In the genomic region with DNA sequence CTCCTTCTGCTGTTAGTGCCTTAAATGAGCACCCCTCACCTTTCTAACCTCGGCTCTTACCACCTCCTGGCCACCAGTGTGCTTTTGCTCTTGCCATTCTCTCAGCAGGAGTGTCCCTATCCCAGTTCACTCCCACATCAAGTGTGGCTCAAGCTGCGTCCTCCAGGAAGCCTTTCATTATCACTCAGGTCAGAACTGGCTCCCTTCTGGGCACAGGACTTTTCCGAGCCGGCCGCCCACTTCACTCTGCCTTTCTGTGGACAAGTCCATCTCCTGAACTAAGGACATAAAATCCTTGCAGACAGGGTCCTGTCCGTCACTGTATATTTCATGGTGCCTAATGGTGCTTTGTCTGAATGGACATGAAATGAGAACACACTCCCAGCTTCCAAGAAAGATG, we compare ENCODE assay signal across 15 cellular contexts. TPM values are rescaled to one million over a fixed set of nuclear protein-coding genes. Genes with fewer than 3 reads are reported as not detected.
DNase-seq lines count a peak whose midpoint lies in the region; ATAC-seq and TF ChIP-seq lines count a peak whose summit lies in the region.
"Had no signal": no experiment of that assay in that cellular context is flagged by ENCODE, and none has a peak within 500 bp of the region (broad histone marks: within the 10 kb centered on the region; RNA-seq: fewer than 3 reads in every experiment).

No MANE protein-coding gene starts in this region.

- H3K4me3 ChIP-seq in CD4-positive, CD25-positive, alpha-beta regulatory T cell (ENCODE audit: low read depth, low read length) = no peak overlapping the region
- no peak overlapping the region for H3K4me3 ChIP-seq in Caco-2 (ENCODE audit: low read depth, low read length)
- H3K4me3 ChIP-seq: PC-9 had no signal

- DNase-seq in CD4-positive, CD25-positive, alpha-beta regulatory T cell = no peak
- DNase-seq in Caco-2 (no peak), neural crest cell (ENCODE audit: low read depth, low spot score) (no peak), GM03348 (ENCODE audit: low spot score) (no peak)
- no peak for DNase-seq in central memory CD8-positive, alpha-beta T cell (ENCODE audit: low spot score in 2 of 2)
- DNase-seq: GDM1; hypothalamus; mammary epithelial cell; NCI-H1436; NCI-H510A treated with DMSO at 0.1 percent for 48 hours; PC-9; stimulated activated naive CD4-positive, alpha-beta T cell treated with Interleukin-2 at 50 U/mL for 16 hours had no signal

- intact Hi-C loops in Caco-2 (cut with micrococcal nuclease; ENCODE audit: unreplicated experiment) = no loop called here

- CTCF ChIA-PET in Caco-2 (lab: Charles Lee) = no interaction called here

- POLR2A ChIA-PET in Caco-2 (lab: Charles Lee) = no interaction called here

- peaks cover 24% of the 10 kb centered on the region for H3K36me3 Mint-ChIP-seq in CD4-positive, CD25-positive, alpha-beta regulatory T cell
- H3K36me3 Mint-ChIP-seq in Caco-2 (ENCODE audit: insufficient read depth, unreplicated experiment) = peaks cover 51% of the 10 kb centered on the region
- peaks cover 32% of the 10 kb centered on the region for H3K36me3 Mint-ChIP-seq in central memory CD8-positive, alpha-beta T cell (ENCODE audit: insufficient read depth)
- peaks cover 2% of the 10 kb centered on the region for H3K36me3 Mint-ChIP-seq in neural crest cell (ENCODE audit: low read depth)

- peaks cover 39% of the 10 kb centered on the region for H3K36me3 ChIP-seq in CD4-positive, CD25-positive, alpha-beta regulatory T cell (ENCODE audit: control insufficient read depth, insufficient read depth, low read length)
- peaks cover 2% of the 10 kb centered on the region for H3K36me3 ChIP-seq in Caco-2 (ENCODE audit: control insufficient read depth, insufficient read depth, low read length)

- H3K27me3 ChIP-seq in CD4-positive, CD25-positive, alpha-beta regulatory T cell (ENCODE audit: control insufficient read depth, insufficient read depth, low read length) = no peaks in the 10 kb centered on the region
- no peaks in the 10 kb centered on the region for H3K27me3 ChIP-seq in Caco-2 (replicated peaks; ENCODE audit: control insufficient read depth, insufficient read depth, low read length)

- H3K9me3 Mint-ChIP-seq in CD4-positive, CD25-positive, alpha-beta regulatory T cell = peaks cover 0 to 1% (median 0%) of the 10 kb centered on the region in 7 donors
- H3K9me3 Mint-ChIP-seq in Caco-2 (ENCODE audit: unreplicated experiment) (no peaks in the 10 kb centered on the region), neural crest cell (no peaks in the 10 kb centered on the region)
- no peaks in the 10 kb centered on the region for H3K9me3 Mint-ChIP-seq in central memory CD8-positive, alpha-beta T cell

- no peak for ATAC-seq in CD4-positive, CD25-positive, alpha-beta regulatory T cell (ENCODE audit: low read depth in 2 of 2)
- no peak for ATAC-seq in central memory CD8-positive, alpha-beta T cell (replicated peaks; ENCODE audit: extremely low read depth, poor library complexity, severe bottlenecking)
- ATAC-seq in GM21723 (IDR thresholded peaks at IDR 0.05; ENCODE audit: unreplicated experiment) = no peak
- ATAC-seq in HG02981 (IDR thresholded peaks at IDR 0.05; ENCODE audit: unreplicated experiment) = no peak

- peak overlapping the region in 2 of 3 donors; percentile 65 to 95 for H3K27ac Mint-ChIP-seq in CD4-positive, CD25-positive, alpha-beta regulatory T cell
- H3K27ac Mint-ChIP-seq in Caco-2 (ENCODE audit: unreplicated experiment) = peak overlapping the region; percentile 23
- peak overlapping the region; percentile 82 for H3K27ac Mint-ChIP-seq in central memory CD8-positive, alpha-beta T cell (ENCODE audit: low read depth)
- peak overlapping the region; percentile 5 for H3K27ac Mint-ChIP-seq in neural crest cell (ENCODE audit: unreplicated experiment)

- no peaks in the 10 kb centered on the region for H3K9me3 ChIP-seq in CD4-positive, CD25-positive, alpha-beta regulatory T cell (ENCODE audit: control insufficient read depth in 2 of 2, low read length in 2 of 2)
- H3K9me3 ChIP-seq in Caco-2 = no peaks in the 10 kb centered on the region

- peaks cover 10 to 26% (median 18%) of the 10 kb centered on the region in 4 donors for H3K4me1 Mint-ChIP-seq in CD4-positive, CD25-positive, alpha-beta regulatory T cell
- H3K4me1 Mint-ChIP-seq in Caco-2 (ENCODE audit: low read depth, unreplicated experiment) = no peaks in the 10 kb centered on the region
- H3K4me1 Mint-ChIP-seq in central memory CD8-positive, alpha-beta T cell = peaks cover 32% of the 10 kb centered on the region
- H3K4me1 Mint-ChIP-seq in neural crest cell = peaks cover 10% of the 10 kb centered on the region

- BruUV-seq in Caco-2 (replicated peaks; lab: Mats Ljungman, UMichigan) = no TSS peak

- H3K4me3 Mint-ChIP-seq in CD4-positive, CD25-positive, alpha-beta regulatory T cell = no peak overlapping the region
- H3K4me3 Mint-ChIP-seq in Caco-2 (ENCODE audit: unreplicated experiment) (no peak overlapping the region), neural crest cell (no peak overlapping the region)
- no peak overlapping the region for H3K4me3 Mint-ChIP-seq in central memory CD8-positive, alpha-beta T cell
- H3K4me3 Mint-ChIP-seq: CD14-positive monocyte had no signal

- no peaks in the 10 kb centered on the region for H3K27me3 Mint-ChIP-seq in CD4-positive, CD25-positive, alpha-beta regulatory T cell
- no peaks in the 10 kb centered on the region for H3K27me3 Mint-ChIP-seq in Caco-2 (ENCODE audit: insufficient read depth, unreplicated experiment)
- no peaks in the 10 kb centered on the region for H3K27me3 Mint-ChIP-seq in central memory CD8-positive, alpha-beta T cell
- H3K27me3 Mint-ChIP-seq in neural crest cell (ENCODE audit: low read depth) = no peaks in the 10 kb centered on the region

- peaks cover 5% of the 10 kb centered on the region for H3K4me1 ChIP-seq in CD4-positive, CD25-positive, alpha-beta regulatory T cell (ENCODE audit: control insufficient read depth, insufficient read depth, low read length, poor library complexity, severe bottlenecking)
- H3K4me1 ChIP-seq in Caco-2 = no peaks in the 10 kb centered on the region; the same call in 1 of the 2 replicates

- TF ChIP-seq CTCF in Caco-2 (IDR thresholded peaks at IDR 0.05; ENCODE audit: insufficient read depth in 1 of 2, low read depth in 1 of 2, low read length in 1 of 2, severe bottlenecking in 1 of 2, unreplicated experiment in 1 of 2) (no peak), neural crest cell (conservative IDR thresholded peaks at IDR 0.05) (no peak)

- H3K27ac ChIP-seq in CD4-positive, CD25-positive, alpha-beta regulatory T cell (ENCODE audit: insufficient read depth, low read length, poor library complexity, severe bottlenecking) = no peak overlapping the region
- H3K27ac ChIP-seq: PC-9 had no signal

RNA-seq across cellular contexts. Expression of a gene that starts 15.6 kb away (rescaled TPM):
- 54.3 TPM for total RNA-seq in CD4-positive, CD25-positive, alpha-beta regulatory T cell
- polyA plus RNA-seq in CD4-positive, CD25-positive, alpha-beta regulatory T cell = 10 to 100 TPM; 27.6 to 40.4 (median 37.4) TPM
- 43.3 and 49.1 TPM in 2 replicates for total RNA-seq in Caco-2 (2022)
- 28.8 and 30.6 TPM in 2 replicates for total RNA-seq in neural crest cell

RNA-seq across cellular contexts. Expression of a gene that starts 15.8 kb away (rescaled TPM):
- 60.3 TPM for total RNA-seq in CD4-positive, CD25-positive, alpha-beta regulatory T cell
- polyA plus RNA-seq in CD4-positive, CD25-positive, alpha-beta regulatory T cell = 100 to 1,000 TPM in 1 of 4 donors, 10 to 100 TPM in 3; 83.0 to 102 (median 94.7) TPM
- 93.8 and 97.9 TPM in 2 replicates for total RNA-seq in Caco-2 (2022)
- total RNA-seq in neural crest cell = 89.8 and 91.1 TPM in 2 replicates

RNA-seq across cellular contexts. Expression of a gene that starts 41.6 kb away (rescaled TPM):
- total RNA-seq in CD4-positive, CD25-positive, alpha-beta regulatory T cell = 97.2 TPM
- 100 to 1,000 TPM; 177 to 208 (median 197) TPM for polyA plus RNA-seq in CD4-positive, CD25-positive, alpha-beta regulatory T cell
- 214 and 224 TPM in 2 replicates for total RNA-seq in Caco-2 (2022)
- total RNA-seq in neural crest cell = 178 and 186 TPM in 2 replicates

RNA-seq across cellular contexts. Expression of a gene that starts 55.2 kb away (rescaled TPM):
- total RNA-seq in CD4-positive, CD25-positive, alpha-beta regulatory T cell = 295 TPM
- polyA plus RNA-seq in CD4-positive, CD25-positive, alpha-beta regulatory T cell = 10 to 100 TPM; 67.4 to 89.4 (median 83.4) TPM
- total RNA-seq in Caco-2 (2022) (240 and 259 TPM in 2 replicates), neural crest cell (248 and 250 TPM in 2 replicates)

Comparison
In these comparisons a context has a peak if more than half of its experiments do, and no peak if none do; other contexts are left out.
1. H3K27ac Mint-ChIP-seq: peak in every context shown above with its lines; median percentile 82 in central memory CD8-positive, alpha-beta T cell; 80 in CD4-positive, CD25-positive, alpha-beta regulatory T cell; 23 in Caco-2; 5 in neural crest cell.